In genomic region chr21:42777757-42778344, GRCh38 we compare ENCODE assay signal across 13 cellular contexts.
DNase-seq lines count a peak whose midpoint lies in the region; ATAC-seq and TF ChIP-seq lines count a peak whose summit lies in the region.
"Had no signal": no experiment of that assay in that cellular context is flagged by ENCODE, and none has a peak within 500 bp of the region (broad histone marks: within the 10 kb centered on the region; RNA-seq: fewer than 3 reads in every experiment).

No MANE protein-coding gene starts in this region.

- no peak overlapping the region for H3K4me2 ChIP-seq in trophoblast cell (ENCODE audit: low read length)

- no peaks in the 10 kb centered on the region for H3K79me2 ChIP-seq in trophoblast cell (ENCODE audit: control insufficient read depth, insufficient read depth, low read length, poor library complexity)

- H2BK12ac ChIP-seq in trophoblast cell (ENCODE audit: low read length) = peak overlapping the region; percentile 83

- peaks cover 9 to 12% of the 10 kb centered on the region in 2 experiments for H3K36me3 ChIP-seq in trophoblast cell (ENCODE audit: control insufficient read depth in 1 of 2, insufficient read depth in 2 of 2, low read length in 2 of 2)

- H2AK5ac ChIP-seq in trophoblast cell (ENCODE audit: low read length) = peak overlapping the region; percentile 35

- H2BK120ac ChIP-seq in trophoblast cell (ENCODE audit: insufficient read depth, low read length, poor library complexity) = peak overlapping the region; percentile 13

- H3K23ac ChIP-seq in trophoblast cell (ENCODE audit: low read length) = no peak overlapping the region

- no peak overlapping the region for H4K12ac ChIP-seq in trophoblast cell (ENCODE audit: low read depth, low read length)

- peaks cover 8% of the 10 kb centered on the region for H3K79me1 ChIP-seq in trophoblast cell (ENCODE audit: low read length)

- no peak overlapping the region for H2AFZ ChIP-seq in trophoblast cell (ENCODE audit: insufficient read depth, low read length, poor library complexity)

- H4K91ac ChIP-seq in trophoblast cell (ENCODE audit: low read depth, low read length) = no peak overlapping the region

- no peak overlapping the region for H3K9ac ChIP-seq in trophoblast cell (ENCODE audit: low read length)

- no peak overlapping the region for H3K4me3 ChIP-seq in trophoblast cell (ENCODE audit: low read depth, low read length)

- no peak for TF ChIP-seq POLR2A in erythroblast (IDR thresholded peaks at IDR 0.05; ENCODE audit: low read length)

- peak; percentile 28 for DNase-seq in CD1c-positive myeloid dendritic cell (ENCODE audit: extremely low spot score)
- peak; percentile 27 for DNase-seq in NAMALWA (ENCODE audit: low spot score)
- DNase-seq in glomerular visceral epithelial cell (ENCODE audit: extremely low spot score) = peak; percentile 69
- peak in 1 of 2 donors; percentile 19 for DNase-seq in trophoblast cell
- no peak for DNase-seq in erythroblast (lab: John Stamatoyannopoulos, UW)
- no peak for DNase-seq in NCI-H2029 treated with DMSO at 0.1 percent for 48 hours (lab: John Stamatoyannopoulos, UW)
- DNase-seq in GM19240 (ENCODE audit: insufficient read length, low spot score) = no peak
- DNase-seq: dermis blood vessel endothelial cell; left colon; MV-4-11; stimulated activated CD4-positive, alpha-beta T cell treated with anti-CD3 and anti-CD28 coated beads, Interleukin-15, amount 100 ng/mL, for 24 hours had no signal

- peak overlapping the region; percentile 26 for H4K8ac ChIP-seq in trophoblast cell (ENCODE audit: low read depth, low read length)

- no peak overlapping the region for H3K14ac ChIP-seq in trophoblast cell (ENCODE audit: low read length)

- H3K4ac ChIP-seq in trophoblast cell (ENCODE audit: low read depth, low read length) = no peak overlapping the region

- H3K9me3 ChIP-seq in trophoblast cell (ENCODE audit: insufficient read depth, low read depth, low read length) = peaks cover 2% of the 10 kb centered on the region

- peaks cover 22 to 27% of the 10 kb centered on the region in 2 experiments for H3K4me1 ChIP-seq in trophoblast cell (ENCODE audit: control insufficient read depth in 1 of 2, insufficient read depth in 2 of 2, low read length in 2 of 2)

- no peak overlapping the region for H3K27ac ChIP-seq in trophoblast cell (ENCODE audit: low read depth, low read length)
- H3K27ac ChIP-seq: VCaP had no signal

- no peak overlapping the region for H2BK5ac ChIP-seq in trophoblast cell (ENCODE audit: low read depth, low read length, poor library complexity)

- no peak for ATAC-seq in GM19467 (IDR thresholded peaks at IDR 0.05; ENCODE audit: unreplicated experiment)
- ATAC-seq: left colon had no signal

- H3K18ac ChIP-seq in trophoblast cell (ENCODE audit: low read length) = no peak overlapping the region

- no peaks in the 10 kb centered on the region for H3K27me3 ChIP-seq in trophoblast cell (ENCODE audit: insufficient read depth, low read length)

- no CpG with 5 or more reads among the region's 21 CpGs for WGBS in trophoblast cell (ENCODE audit: extremely low coverage, insufficient coverage, insufficient read length)

Comparison
In these comparisons a context has a peak if more than half of its experiments do, and no peak if none do; other contexts are left out.
1. DNase-seq: peak in CD1c-positive myeloid dendritic cell (single experiment), NAMALWA (single experiment) and glomerular visceral epithelial cell (single experiment); none in erythroblast (0 of 2), NCI-H2029 treated with DMSO at 0.1 percent for 48 hours (single experiment) and GM19240 (single experiment).